13 cellular contexts compared by ENCODE assay signal in the genomic region with DNA sequence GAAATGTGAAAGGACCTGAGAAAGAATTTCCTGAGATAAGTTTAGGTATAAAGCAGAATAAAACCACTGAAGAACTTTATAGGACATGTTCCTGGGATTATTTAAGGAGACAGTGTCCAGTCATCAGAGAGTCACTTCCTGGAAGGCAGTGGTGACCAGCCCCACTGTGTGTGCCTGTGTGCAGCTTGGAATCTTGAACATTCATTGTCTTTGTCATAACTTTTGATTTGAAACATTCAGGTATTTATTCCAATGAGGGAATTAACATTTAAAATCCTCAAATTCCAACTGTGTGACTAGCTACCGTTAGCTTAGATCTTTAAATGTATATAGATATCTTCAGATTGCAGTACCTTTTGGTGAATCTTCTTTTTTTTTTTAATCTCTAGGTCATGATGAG.
DNase-seq lines count a peak whose midpoint lies in the region; ATAC-seq and TF ChIP-seq lines count a peak whose summit lies in the region.
"Had no signal": no experiment of that assay in that cellular context is flagged by ENCODE, and none has a peak within 500 bp of the region (broad histone marks: within the 10 kb centered on the region; RNA-seq: fewer than 3 reads in every experiment).

No MANE protein-coding gene starts in this region.

- no peaks in the 10 kb centered on the region for H3K4me1 ChIP-seq in CD4-positive, alpha-beta memory T cell (ENCODE audit: insufficient read depth, low read length)
- H3K4me1 ChIP-seq in IMR-90 (ENCODE audit: control insufficient read depth, insufficient read depth, low read length) = peaks cover 5% of the 10 kb centered on the region
- H3K4me1 ChIP-seq: body of pancreas, Caco-2, right atrium auricular region, suprapubic skin had no signal

- no peak overlapping the region for H3K4me2 ChIP-seq in IMR-90 (ENCODE audit: low read depth, low read length)

- H3K36me3 Mint-ChIP-seq in CD4-positive, alpha-beta memory T cell = peaks cover 48 to 58% of the 10 kb centered on the region in 2 donors
- peaks cover 54% of the 10 kb centered on the region for H3K36me3 Mint-ChIP-seq in T-helper 2 cell treated with Interferon-gamma antibody and Interleukin-4, amounts not matched to agents 5 μg/mL and 100 μg/mL, for 36 hours (ENCODE audit: low read depth)

- H3K18ac ChIP-seq in IMR-90 (ENCODE audit: low read depth, low read length) = no peak overlapping the region

- WGBS in IMR-90 (ENCODE audit: extremely low coverage in 2 of 2, insufficient read length in 1 of 2), 2 experiments = no CpG with 5 or more reads among the region's 1 CpG

- peak overlapping the region; percentile 39; the same call in 1 of the 2 replicates for H2BK120ac ChIP-seq in IMR-90 (ENCODE audit: low read depth, low read length)

- H3K27ac ChIP-seq in CD4-positive, alpha-beta memory T cell (ENCODE audit: low read depth, low read length) = no peak overlapping the region
- no peak overlapping the region for H3K27ac ChIP-seq in IMR-90 (ENCODE audit: insufficient read depth, low read length)
- H3K27ac ChIP-seq: body of pancreas, right atrium auricular region, suprapubic skin, WERI-Rb-1 had no signal

- CTCF ChIA-PET in CD4-positive, alpha-beta memory T cell (lab: Charles Lee; ENCODE audit: partially characterized antibody) = no interaction called here
- CTCF ChIA-PET in IMR-90 (lab: Yijun Ruan, JAX) = interaction anchor here (0.6 kb wide), 2 partner anchors 89 to 436 kb away, joined by 3 to 4 read pairs; no protein-coding TSS in a partner anchor

- H3K23ac ChIP-seq in IMR-90 (ENCODE audit: low read depth, low read length) = no peak overlapping the region

- H3K14ac ChIP-seq in IMR-90 (replicated peaks; ENCODE audit: low read depth, low read length) = no peak overlapping the region

- H3K4me1 Mint-ChIP-seq in CD4-positive, alpha-beta memory T cell = peaks cover 6 to 18% (median 10%) of the 10 kb centered on the region in 4 donors
- peaks cover 6% of the 10 kb centered on the region for H3K4me1 Mint-ChIP-seq in T-helper 2 cell treated with Interferon-gamma antibody and Interleukin-4, amounts not matched to agents 5 μg/mL and 100 μg/mL, for 36 hours (ENCODE audit: low read depth)

- TF ChIP-seq RAD21 in IMR-90 (IDR thresholded peaks at IDR 0.05; ENCODE audit: low read length) = no peak

- H3K9me3 Mint-ChIP-seq in CD4-positive, alpha-beta memory T cell = no peaks in the 10 kb centered on the region
- H3K9me3 Mint-ChIP-seq in T-helper 2 cell treated with Interferon-gamma antibody and Interleukin-4, amounts not matched to agents 5 μg/mL and 100 μg/mL, for 36 hours = no peaks in the 10 kb centered on the region

- dilution Hi-C loops in IMR-90 (cut with HindIII; ENCODE audit: low sequenced_read_pairs, unreplicated experiment) = no loop called here

- H2BK20ac ChIP-seq in IMR-90 (ENCODE audit: low read depth, low read length) = no peak overlapping the region

- no peaks in the 10 kb centered on the region for H3K27me3 Mint-ChIP-seq in CD4-positive, alpha-beta memory T cell
- no peaks in the 10 kb centered on the region for H3K27me3 Mint-ChIP-seq in T-helper 2 cell treated with Interferon-gamma antibody and Interleukin-4, amounts not matched to agents 5 μg/mL and 100 μg/mL, for 36 hours (ENCODE audit: low read depth)

- H2AK5ac ChIP-seq in IMR-90 (ENCODE audit: low read depth, low read length) = no peak overlapping the region

- no peak overlapping the region for H4K8ac ChIP-seq in IMR-90 (ENCODE audit: low read depth in 2 of 2, low read length in 2 of 2)

- H3K36me3 ChIP-seq in CD4-positive, alpha-beta memory T cell (ENCODE audit: insufficient read depth, low read length) = peaks cover 35% of the 10 kb centered on the region
- H3K36me3 ChIP-seq in IMR-90 (ENCODE audit: control insufficient read depth, insufficient read depth, low read length) = peaks cover 15% of the 10 kb centered on the region

- H3K4me3 ChIP-seq in CD4-positive, alpha-beta memory T cell (ENCODE audit: low read length in 2 of 2) = no peak overlapping the region
- H3K4me3 ChIP-seq in IMR-90 (ENCODE audit: insufficient read depth, low read depth, low read length) (no peak overlapping the region), astrocyte of the spinal cord (ENCODE audit: low read depth, low read length) (no peak overlapping the region)
- H3K4me3 ChIP-seq: body of pancreas, right atrium auricular region, suprapubic skin had no signal

- intact Hi-C loops in CD4-positive, alpha-beta memory T cell (cut with micrococcal nuclease) = no loop called here
- intact Hi-C loops in IMR-90 (cut with micrococcal nuclease) = no loop called here

- H3K9me3 ChIP-seq in CD4-positive, alpha-beta memory T cell (ENCODE audit: control insufficient read depth in 1 of 2, low read length in 2 of 2) = no peaks in the 10 kb centered on the region
- H3K9me3 ChIP-seq in IMR-90 (ENCODE audit: control insufficient read depth, insufficient read depth, low read length) = no peaks in the 10 kb centered on the region
- H3K9me3 ChIP-seq: body of pancreas, Caco-2, right atrium auricular region, suprapubic skin had no signal

- BruUV-seq in IMR-90 (replicated peaks; lab: Mats Ljungman, UMichigan) = no TSS peak

- in situ Hi-C loops in IMR-90 (cut with MboI; ENCODE audit: low sequenced_read_pairs) (no loop called here), astrocyte of the spinal cord (cut with HindIII; ENCODE audit: low sequenced_read_pairs) (no loop called here)

- no peaks in the 10 kb centered on the region for H3K27me3 ChIP-seq in CD4-positive, alpha-beta memory T cell (ENCODE audit: insufficient read depth, low read length)
- H3K27me3 ChIP-seq in IMR-90 (ENCODE audit: control insufficient read depth, insufficient read depth, low read length) = no peaks in the 10 kb centered on the region
- H3K27me3 ChIP-seq: body of pancreas, right atrium auricular region, suprapubic skin had no signal

- H3K56ac ChIP-seq in IMR-90 (ENCODE audit: extremely low read depth, insufficient read depth, low read length) = no peak overlapping the region

- no peak overlapping the region for H2BK15ac ChIP-seq in IMR-90 (ENCODE audit: low read depth, low read length)

- peak; percentile 75 for ATAC-seq in IMR-90 (ENCODE audit: low read depth)
- no peak for ATAC-seq in stimulated activated naive CD8-positive, alpha-beta T cell treated with anti-CD3 and anti-CD28 coated beads, Interleukin-15, Interleukin-2, amounts not matched to agents 100 U/mL and 50 U/mL, for 24 hours
- ATAC-seq: body of pancreas had no signal

- H4K20me1 ChIP-seq in IMR-90 (ENCODE audit: insufficient read depth, low read length) = no peaks in the 10 kb centered on the region

- no peak for TF ChIP-seq POLR2A in IMR-90 (IDR thresholded peaks at IDR 0.05; ENCODE audit: low read depth, low read length)

- H3K9me1 ChIP-seq in IMR-90 (ENCODE audit: insufficient read depth, low read length) = peaks cover 6% of the 10 kb centered on the region; the same call in 1 of the 2 replicates

- H2BK5ac ChIP-seq in IMR-90 (ENCODE audit: low read depth, low read length, poor library complexity, severe bottlenecking) = peak overlapping the region; percentile 79

- no peak overlapping the region for H4K91ac ChIP-seq in IMR-90 (ENCODE audit: insufficient read depth, low read depth, low read length)

- H4K5ac ChIP-seq in IMR-90 (ENCODE audit: low read depth, low read length) = no peak overlapping the region

- no peak overlapping the region for H3K4ac ChIP-seq in IMR-90 (ENCODE audit: low read depth, low read length)

- peaks cover 20 to 46% of the 10 kb centered on the region in 2 experiments for H3K79me1 ChIP-seq in IMR-90 (ENCODE audit: low read depth in 1 of 2, low read length in 2 of 2)

- H3K9ac ChIP-seq in IMR-90 (ENCODE audit: low read depth, low read length) = no peak overlapping the region

- H3K4me3 Mint-ChIP-seq in CD4-positive, alpha-beta memory T cell = no peak overlapping the region
- no peak overlapping the region for H3K4me3 Mint-ChIP-seq in T-helper 2 cell treated with Interferon-gamma antibody and Interleukin-4, amounts not matched to agents 5 μg/mL and 100 μg/mL, for 36 hours

- DNase-seq in CD4-positive, alpha-beta memory T cell = no peak
- DNase-seq in IMR-90 (peak; percentile 86), astrocyte of the spinal cord (ENCODE audit: low read depth, low spot score) (peak; percentile 65), lung microvascular endothelial cell (ENCODE audit: low read depth in 2 of 2) (peak; percentile 43 to 86), DMS53 (lab: John Stamatoyannopoulos, UW) (no peak), SHP77 treated with DMSO at 0.1 percent for 48 hours (lab: John Stamatoyannopoulos, UW) (no peak)
- no peak for DNase-seq in stimulated activated naive CD8-positive, alpha-beta T cell treated with anti-CD3 and anti-CD28 coated beads, Interleukin-15, Interleukin-2, amounts not matched to agents 100 U/mL and 50 U/mL, for 24 hours
- no peak for DNase-seq in T-helper 2 cell treated with Interferon-gamma antibody and Interleukin-4, amounts not matched to agents 5 μg/mL and 100 μg/mL, for 36 hours (ENCODE audit: low spot score)
- DNase-seq: body of pancreas, Caco-2, WERI-Rb-1 had no signal

- POLR2A ChIA-PET in CD4-positive, alpha-beta memory T cell (lab: Charles Lee; ENCODE audit: partially characterized antibody) = no interaction called here
- POLR2A ChIA-PET in IMR-90 (lab: Charles Lee; ENCODE audit: unreplicated experiment) = no interaction called here

- H3K27ac Mint-ChIP-seq in CD4-positive, alpha-beta memory T cell = peak overlapping the region in 4 of 7 donors; percentile 25 to 65 (median 38)
- no peak overlapping the region for H3K27ac Mint-ChIP-seq in T-helper 2 cell treated with Interferon-gamma antibody and Interleukin-4, amounts not matched to agents 5 μg/mL and 100 μg/mL, for 36 hours

- H2AFZ ChIP-seq in IMR-90 (replicated peaks; ENCODE audit: low read length, poor library complexity) = no peak overlapping the region

- no peak overlapping the region for H2AK9ac ChIP-seq in IMR-90 (replicated peaks; ENCODE audit: low read depth, low read length, poor library complexity)

- TF ChIP-seq CTCF in IMR-90 (conservative IDR thresholded peaks at IDR 0.05; ENCODE audit: low read depth, low read length) (no peak), astrocyte of the spinal cord (IDR thresholded peaks at IDR 0.05; ENCODE audit: low read depth, low read length) (no peak)

TF ChIP-seq in IMR-90, 13 proteins besides CTCF, POLR2A, EP300 and RAD21 (continues in another document):
- TF ChIP-seq RCOR1 (IDR thresholded peaks at IDR 0.05; ENCODE audit: insufficient replicate concordance, low read length) (no peak), CEBPB (IDR thresholded peaks at IDR 0.05; ENCODE audit: low read depth, low read length) (no peak), BHLHE40 (IDR thresholded peaks at IDR 0.05; ENCODE audit: low read depth, low read length) (no peak), FOS (IDR thresholded peaks at IDR 0.05; ENCODE audit: low read depth, low read length) (peak; percentile 31; the same call in 1 of the 2 replicates)

Comparison
In these comparisons a context has a peak if more than half of its experiments do, and no peak if none do; other contexts are left out.
1. DNase-seq: peak in IMR-90 (single experiment), astrocyte of the spinal cord (single experiment) and lung microvascular endothelial cell (2 of 2); none in CD4-positive, alpha-beta memory T cell (0 of 5), stimulated activated naive CD8-positive, alpha-beta T cell treated with anti-CD3 and anti-CD28 coated beads, Interleukin-15, Interleukin-2, amounts not matched to agents 100 U/mL and 50 U/mL, for 24 hours (single experiment), DMS53 (single experiment), SHP77 treated with DMSO at 0.1 percent for 48 hours (single experiment) and T-helper 2 cell treated with Interferon-gamma antibody and Interleukin-4, amounts not matched to agents 5 μg/mL and 100 μg/mL, for 36 hours (single experiment).